ENCODE assay signal across 8 cellular contexts in genomic region chr11:73625690-73626318, GRCh38. TPM values are rescaled to one million over a fixed set of nuclear protein-coding genes. Genes with fewer than 3 reads are reported as not detected.
DNase-seq lines count a peak whose midpoint lies in the region; ATAC-seq, FAIRE-seq and TF ChIP-seq lines count a peak whose summit lies in the region.

No MANE protein-coding gene starts in this region.

- H3K27me3 Mint-ChIP-seq in central memory CD8-positive, alpha-beta T cell = peaks cover 29% of the 10 kb centered on the region

- H3K36me3 Mint-ChIP-seq in central memory CD8-positive, alpha-beta T cell (ENCODE audit: insufficient read depth) = peaks cover 4% of the 10 kb centered on the region

- no peak overlapping the region for H3K27ac Mint-ChIP-seq in central memory CD8-positive, alpha-beta T cell (ENCODE audit: low read depth)

- no peak for TF ChIP-seq POLR2A in H54 (IDR thresholded peaks at IDR 0.05; ENCODE audit: low read depth, low read length)

- no peak for FAIRE-seq in H54 (lab: Jason Lieb, UNC)

- H3K4me3 Mint-ChIP-seq in central memory CD8-positive, alpha-beta T cell = no peak overlapping the region

- H3K9me3 Mint-ChIP-seq in central memory CD8-positive, alpha-beta T cell = no peaks in the 10 kb centered on the region

- DNase-seq in AG08395 (ENCODE audit: low spot score) (peak; percentile 91), H54 (ENCODE audit: insufficient read length, low spot score) (peak; percentile 87), NCI-H460 (ENCODE audit: extremely low read depth, low read depth) (peak; percentile 51), kidney glomerular epithelial cell (lab: John Stamatoyannopoulos, UW) (peak; percentile 55)
- DNase-seq in activated CD4-positive, CD25-positive, alpha-beta regulatory T cell treated with anti-CD3 and anti-CD28 coated beads, Interleukin-2, amount 50 U/mL, for 72 hours = peak; percentile 58
- DNase-seq in central memory CD8-positive, alpha-beta T cell (ENCODE audit: low spot score in 2 of 2) = peak; percentile 39 to 45
- peak; percentile 70 to 72 for DNase-seq in stimulated activated CD4-positive, alpha-beta T cell treated with anti-CD3 and anti-CD28 coated beads, Interleukin-2, amount 100 ng/mL, for 24 hours

- peaks cover 4% of the 10 kb centered on the region for H3K4me1 Mint-ChIP-seq in central memory CD8-positive, alpha-beta T cell

- peak; percentile 58 for ATAC-seq in central memory CD8-positive, alpha-beta T cell (replicated peaks; ENCODE audit: extremely low read depth, poor library complexity, severe bottlenecking)
- no peak for ATAC-seq in GM19463 (IDR thresholded peaks at IDR 0.05; ENCODE audit: unreplicated experiment)

RNA-seq across cellular contexts. Expression of gene PLEKHB1, which starts 20.6 kb away (rescaled TPM):
- 0.15 TPM in 1 of 2 replicates, not detected in the other for total RNA-seq in NCI-H460 (2014; rRNA removed; shearing (Covaris generic))
- polyA plus RNA-seq in NCI-H460 (2014; cell fraction: nucleus; rRNA removed) = 2.2 TPM in 1 of 2 replicates, not detected in the other

RNA-seq across cellular contexts. Expression of gene FAM168A, which starts 27.9 kb away (rescaled TPM):
- total RNA-seq in NCI-H460 (2014; rRNA removed; shearing (Covaris generic)) = 5.0 and 5.3 TPM in 2 replicates
- 4.7 and 7.2 TPM in 2 replicates for polyA plus RNA-seq in NCI-H460 (2014; cell fraction: nucleus; rRNA removed)
